Comparison of ENCODE assay signal across 24 cellular contexts in genomic region chr20:38350879-38351775, GRCh38. TPM values are rescaled to one million over a fixed set of nuclear protein-coding genes. Genes with fewer than 3 reads are reported as not detected.
DNase-seq lines count a peak whose midpoint lies in the region; ATAC-seq, FAIRE-seq and TF ChIP-seq lines count a peak whose summit lies in the region.
"Had no signal": no experiment of that assay in that cellular context is flagged by ENCODE, and none has a peak within 500 bp of the region (broad histone marks: within the 10 kb centered on the region; RNA-seq: fewer than 3 reads in every experiment).

No MANE protein-coding gene starts in this region.

- H3K4me3 ChIP-seq in H1 (ENCODE audit: extremely low read depth in 1 of 4, insufficient read depth in 2 of 4, low read depth in 3 of 4, low read length in 4 of 4) (no peak overlapping the region), small intestine (ENCODE audit: low read depth in 1 of 2, low read length in 2 of 2) (no peak overlapping the region), lower leg skin (ENCODE audit: low read depth, poor library complexity, severe bottlenecking) (no peak overlapping the region)
- H3K4me3 ChIP-seq: GM12878, SK-N-MC had no signal

- H2AFZ ChIP-seq in H9 (ENCODE audit: low read length): no peak overlapping the region
- H2AFZ ChIP-seq in H1 (ENCODE audit: low read length): no peak overlapping the region

- H3K36me3 Mint-ChIP-seq in H9 (ENCODE audit: insufficient read depth in 1 of 3, low read depth in 3 of 3): no peaks in the 10 kb centered on the region
- no peaks in the 10 kb centered on the region for H3K36me3 Mint-ChIP-seq in activated CD4-positive, alpha-beta T cell treated with anti-CD3 and anti-CD28 coated beads for 36 hours (ENCODE audit: low read depth)
- H3K36me3 Mint-ChIP-seq: activated naive CD4-positive, alpha-beta T cell treated with anti-CD3 and anti-CD28 coated beads, Interleukin-2, amount 50 U/mL, for 24 hours; CD14-positive monocyte; mesothelial cell of epicardium had no signal

- FAIRE-seq in H1 (lab: Jason Lieb, UNC) (no peak), small intestine (lab: Jason Lieb, UNC) (no peak)
- FAIRE-seq: GM12878 had no signal

- H3K18ac ChIP-seq in H9 (ENCODE audit: insufficient read length, low read depth, low read length) (no peak overlapping the region), H1 (ENCODE audit: extremely low read depth, low read length) (peak overlapping the region; percentile 22; the same call in 1 of the 2 replicates)

- intact Hi-C loops in activated CD4-positive, alpha-beta T cell treated with anti-CD3 and anti-CD28 coated beads for 36 hours (cut with DNase I, micrococcal nuclease): no loop called here
- intact Hi-C loops in lower leg skin (cut with DNase I; ENCODE audit: low total_unique reads): no loop called here

- TF ChIP-seq EP300 in H1 (IDR thresholded peaks at IDR 0.05; ENCODE audit: borderline replicate concordance in 1 of 2, low read depth in 2 of 2, low read length in 2 of 2): no peak

- POLR2A ChIA-PET in H1 (lab: Charles Lee; ENCODE audit: partially characterized antibody): no interaction called here
- POLR2A ChIA-PET in activated CD4-positive, alpha-beta T cell treated with anti-CD3 and anti-CD28 coated beads for 36 hours (lab: Charles Lee): no interaction called here

- H3T11ph ChIP-seq in H9 (ENCODE audit: low read length): no peak overlapping the region

- TF ChIP-seq POLR2A in H1 (IDR thresholded peaks at IDR 0.05; ENCODE audit: control extremely low read depth in 1 of 2, low read depth in 2 of 2, low read length in 2 of 2) (no peak), lower leg skin (IDR thresholded peaks at IDR 0.05) (no peak)

- no peak overlapping the region for H4K5ac ChIP-seq in H9 (ENCODE audit: insufficient read length, low read depth, low read length)
- H4K5ac ChIP-seq in H1 (ENCODE audit: insufficient read length, low read depth, low read length): no peak overlapping the region

- H3K56ac ChIP-seq in H9 (ENCODE audit: insufficient read length, low read depth, low read length): no peak overlapping the region
- H3K56ac ChIP-seq in H1 (replicated peaks; ENCODE audit: insufficient read length, low read depth, low read length): no peak overlapping the region

- TF ChIP-seq CTCF in H9 (conservative IDR thresholded peaks at IDR 0.05): no peak
- TF ChIP-seq CTCF in H1 (IDR thresholded peaks at IDR 0.05; ENCODE audit: control extremely low read depth in 1 of 3, insufficient read depth in 1 of 3, low read depth in 1 of 3, low read length in 3 of 3): no peak
- TF ChIP-seq CTCF in lower leg skin (IDR thresholded peaks at IDR 0.05): no peak

- H3K27ac Mint-ChIP-seq in H9: peak overlapping the region in 2 of 3 experiments; percentile 2 to 55; a peak in 1 of 7 replicates
- H3K27ac Mint-ChIP-seq in activated CD4-positive, alpha-beta T cell treated with anti-CD3 and anti-CD28 coated beads for 36 hours: no peak overlapping the region
- H3K27ac Mint-ChIP-seq: activated naive CD4-positive, alpha-beta T cell treated with anti-CD3 and anti-CD28 coated beads, Interleukin-2, amount 50 U/mL, for 24 hours; mesothelial cell of epicardium; T-helper 2 cell treated with Interferon-gamma antibody and Interleukin-4, amounts not matched to agents 5 μg/mL and 100 μg/mL, for 36 hours had no signal

- DNase-seq in H9 (no peak), H1 (ENCODE audit: low read depth in 1 of 2, low spot score in 2 of 2) (no peak), medulla oblongata (ENCODE audit: extremely low spot score) (peak; percentile 37), small intestine (peak; percentile 91), DMS79 (lab: John Stamatoyannopoulos, UW) (no peak), lower leg skin (ENCODE audit: low spot score in 2 of 2) (no peak), D341Med (ENCODE audit: low spot score) (no peak)
- DNase-seq in activated CD4-positive, alpha-beta T cell treated with anti-CD3 and anti-CD28 coated beads for 36 hours: no peak
- DNase-seq: ACHN; foreskin keratinocyte; HCEC 1CT; MM.1S; NCI-H1694; NCI-H2227 treated with DMSO at 0.1 percent for 48 hours; stimulated activated naive CD4-positive, alpha-beta T cell treated with Interleukin-2 at 50 U/mL for 16 hours had no signal

- H4K91ac ChIP-seq in H9 (ENCODE audit: insufficient read length, low read depth, low read length): no peak overlapping the region
- peak overlapping the region; percentile 44 for H4K91ac ChIP-seq in H1 (replicated peaks; ENCODE audit: insufficient read length, low read length)

- no peak for TF ChIP-seq RAD21 in H1 (IDR thresholded peaks at IDR 0.05 in 1 of 2, conservative IDR thresholded peaks at IDR 0.05 in 1 of 2; ENCODE audit: low read depth in 2 of 2, low read length in 2 of 2)

- no peaks in the 10 kb centered on the region for H3K79me2 ChIP-seq in H9 (ENCODE audit: insufficient read depth, low read length)
- no peaks in the 10 kb centered on the region for H3K79me2 ChIP-seq in H1 (ENCODE audit: control insufficient read depth in 1 of 2, insufficient read depth in 2 of 2, low read length in 2 of 2)

- H2AK5ac ChIP-seq in H9 (ENCODE audit: insufficient read length, low read length) (no peak overlapping the region), H1 (ENCODE audit: low read depth, low read length) (peak overlapping the region; percentile 59; the same call in 1 of the 2 replicates)

- no peak overlapping the region for H4K8ac ChIP-seq in H9 (replicated peaks; ENCODE audit: insufficient read length, low read depth, low read length)
- no peak overlapping the region for H4K8ac ChIP-seq in H1 (ENCODE audit: extremely low read depth, insufficient read depth, low read length)

- no peak overlapping the region for H2BK12ac ChIP-seq in H9 (ENCODE audit: insufficient read length, low read depth, low read length)
- H2BK12ac ChIP-seq in H1 (ENCODE audit: low read depth, low read length): peak overlapping the region; percentile 84; the same call in 1 of the 2 replicates

- H3K4me1 Mint-ChIP-seq in H9: peaks cover 38 to 46% of the 10 kb centered on the region in 2 experiments
- no peaks in the 10 kb centered on the region for H3K4me1 Mint-ChIP-seq in activated CD4-positive, alpha-beta T cell treated with anti-CD3 and anti-CD28 coated beads for 36 hours
- H3K4me1 Mint-ChIP-seq: activated naive CD4-positive, alpha-beta T cell treated with anti-CD3 and anti-CD28 coated beads, Interleukin-2, amount 50 U/mL, for 24 hours; CD14-positive monocyte had no signal

- H2BK15ac ChIP-seq in H9 (ENCODE audit: low read depth, low read length) (no peak overlapping the region), H1 (ENCODE audit: low read length) (no peak overlapping the region)

- CTCF ChIA-PET in H1 (lab: Charles Lee; ENCODE audit: partially characterized antibody): interaction anchor here (0.6 to 22.1 kb wide), 3 partner anchors 13 to 450 kb away, joined by 3 to 390 read pairs (median 3); no protein-coding TSS in a partner anchor
- CTCF ChIA-PET in activated CD4-positive, alpha-beta T cell treated with anti-CD3 and anti-CD28 coated beads for 36 hours (lab: Charles Lee): no interaction called here

- no CpG with 5 or more reads among the region's 15 CpGs for WGBS in H9 (ENCODE audit: extremely low coverage, insufficient read length, low lambda C conversion rate)
- 88% methylated on average over 14 of the region's 15 CpGs; no CpG with 5 or more reads in 1 of the 2 experiments for WGBS in H1 (ENCODE audit: extremely low coverage in 1 of 2, insufficient coverage in 1 of 2, insufficient read length in 1 of 2, insufficient replicate concordance in 2 of 2, low coverage in 1 of 2, low lambda C conversion rate in 2 of 2, missing lambda C conversion rate in 1 of 2), 2 experiments
- 48 to 66% (median 49%) methylated on average over 13 to 15 of the region's 15 CpGs for WGBS in small intestine, 3 donors
- WGBS in lower leg skin, 2 donors: 61 to 79% methylated on average over 14 to 15 of the region's 15 CpGs

- no peak overlapping the region for H3K9ac ChIP-seq in H9 (ENCODE audit: extremely low read depth, insufficient read length, low read length)
- H3K9ac ChIP-seq in H1 (replicated peaks in 1 of 4; ENCODE audit: extremely low read depth in 1 of 4, low read depth in 3 of 4, low read length in 3 of 4): no peak overlapping the region; a peak in 1 of 7 replicates

- H3K9me3 ChIP-seq in H9 (ENCODE audit: control insufficient read depth, low read depth, low read length) (no peaks in the 10 kb centered on the region), H1 (ENCODE audit: insufficient read depth in 2 of 2, low read depth in 1 of 2, low read length in 1 of 2) (no peaks in the 10 kb centered on the region), small intestine (ENCODE audit: control insufficient read depth, low read depth) (no peaks in the 10 kb centered on the region)

- H3K27me3 ChIP-seq in H9 (ENCODE audit: insufficient read depth, low read length) (no peaks in the 10 kb centered on the region), H1 (replicated peaks in 1 of 4; ENCODE audit: control insufficient read depth in 3 of 4, extremely low read depth in 1 of 4, insufficient read depth in 3 of 4, low read length in 3 of 4) (no peaks in the 10 kb centered on the region), small intestine (ENCODE audit: control insufficient read depth in 2 of 2, insufficient read depth in 2 of 2, low read length in 2 of 2) (no peaks in the 10 kb centered on the region)

- H3K36me3 ChIP-seq in H1 (ENCODE audit: control insufficient read depth in 2 of 4, insufficient read depth in 4 of 4, low read length in 3 of 4) (no peaks in the 10 kb centered on the region), small intestine (ENCODE audit: control insufficient read depth in 2 of 2, insufficient read depth in 2 of 2, low read length in 2 of 2) (no peaks in the 10 kb centered on the region)

- H2BK20ac ChIP-seq in H9 (ENCODE audit: low read depth, low read length, poor library complexity, severe bottlenecking): no peak overlapping the region
- H2BK20ac ChIP-seq in H1 (ENCODE audit: low read length): no peak overlapping the region

- H4K20me1 ChIP-seq in H9 (ENCODE audit: control insufficient read depth, insufficient read depth, insufficient read length): no peaks in the 10 kb centered on the region
- H4K20me1 ChIP-seq in H1 (replicated peaks in 1 of 2; ENCODE audit: control insufficient read depth in 1 of 2, insufficient read depth in 2 of 2, low read length in 2 of 2): no peaks in the 10 kb centered on the region

- no peak overlapping the region for H2BK120ac ChIP-seq in H9 (ENCODE audit: low read depth, low read length, poor library complexity, severe bottlenecking)
- H2BK120ac ChIP-seq in H1 (replicated peaks; ENCODE audit: low read depth, low read length): no peak overlapping the region

- H3K23ac ChIP-seq in H9 (ENCODE audit: insufficient read length, low read depth, low read length) (no peak overlapping the region), H1 (ENCODE audit: insufficient read length) (no peak overlapping the region)

- no peaks in the 10 kb centered on the region for H3K23me2 ChIP-seq in H9 (ENCODE audit: insufficient read length, low read depth, low read length, poor library complexity, severe bottlenecking)
- peaks cover 3% of the 10 kb centered on the region; the same call in 1 of the 2 replicates for H3K23me2 ChIP-seq in H1 (ENCODE audit: low read depth, low read length)

- H3K27ac ChIP-seq in H9 (ENCODE audit: insufficient read length, low read depth, low read length) (no peak overlapping the region), H1 (ENCODE audit: low read depth, low read length) (no peak overlapping the region), small intestine (ENCODE audit: low read depth in 1 of 2, low read length in 1 of 2) (peak overlapping the region; percentile 61 to 82)
- H3K27ac ChIP-seq: foreskin keratinocyte, SK-N-MC had no signal

- H3K4me2 ChIP-seq in H9 (ENCODE audit: insufficient read depth, insufficient read length, low read length) (no peak overlapping the region), H1 (ENCODE audit: insufficient read depth in 1 of 2, low read depth in 2 of 2, low read length in 2 of 2) (no peak overlapping the region)

- H3K4ac ChIP-seq in H9 (ENCODE audit: low read depth, low read length): no peak overlapping the region
- H3K4ac ChIP-seq in H1 (replicated peaks; ENCODE audit: insufficient read length, low read depth, low read length): peak overlapping the region; percentile 36

- H3K79me1 ChIP-seq in H9 (ENCODE audit: insufficient read depth, low read depth, low read length, poor library complexity, severe bottlenecking) (no peaks in the 10 kb centered on the region), H1 (ENCODE audit: low read depth, low read length) (no peaks in the 10 kb centered on the region)

- H3K4me3 Mint-ChIP-seq in H9: no peak overlapping the region
- H3K4me3 Mint-ChIP-seq in activated CD4-positive, alpha-beta T cell treated with anti-CD3 and anti-CD28 coated beads for 36 hours: no peak overlapping the region
- H3K4me3 Mint-ChIP-seq: activated naive CD4-positive, alpha-beta T cell treated with anti-CD3 and anti-CD28 coated beads, Interleukin-2, amount 50 U/mL, for 24 hours; CD14-positive monocyte; mesothelial cell of epicardium; neural crest cell; T-helper 2 cell treated with Interferon-gamma antibody and Interleukin-4, amounts not matched to agents 5 μg/mL and 100 μg/mL, for 36 hours had no signal

- 0 out of 2 replicates have a peak overlapping the region, but pooled peaks have one; percentile 46 for H3K14ac ChIP-seq in H9 (ENCODE audit: insufficient read depth, low read length)
- no peak overlapping the region for H3K14ac ChIP-seq in H1 (ENCODE audit: insufficient read length)

- H3K27me3 Mint-ChIP-seq in H9 (ENCODE audit: low read depth): no peaks in the 10 kb centered on the region; the same call in 1 of the 2 replicates
- H3K27me3 Mint-ChIP-seq in activated CD4-positive, alpha-beta T cell treated with anti-CD3 and anti-CD28 coated beads for 36 hours: no peaks in the 10 kb centered on the region
- H3K27me3 Mint-ChIP-seq: activated naive CD4-positive, alpha-beta T cell treated with anti-CD3 and anti-CD28 coated beads, Interleukin-2, amount 50 U/mL, for 24 hours had no signal

- no peak for ATAC-seq in activated CD4-positive, alpha-beta T cell treated with anti-CD3 and anti-CD28 coated beads for 36 hours
- ATAC-seq: foreskin keratinocyte, GM12878 had no signal

- H2BK5ac ChIP-seq in H9 (ENCODE audit: insufficient read length, low read length) (no peak overlapping the region), H1 (ENCODE audit: low read depth, low read length) (no peak overlapping the region)

- H3K4me1 ChIP-seq in H9 (ENCODE audit: insufficient read depth, low read length) (peaks cover 7% of the 10 kb centered on the region; the same call in 1 of the 2 replicates), H1 (replicated peaks in 1 of 4; ENCODE audit: control insufficient read depth in 3 of 4, insufficient read depth in 4 of 4, low read length in 3 of 4) (peaks cover 2 to 24% (median 15%) of the 10 kb centered on the region in 4 experiments), small intestine (ENCODE audit: control insufficient read depth in 2 of 2, insufficient read depth in 1 of 2, low read depth in 1 of 2, low read length in 1 of 2) (peaks cover 0 to 2% of the 10 kb centered on the region in 2 donors)
- H3K4me1 ChIP-seq: foreskin keratinocyte had no signal

- H3K9me3 Mint-ChIP-seq in H9: no peaks in the 10 kb centered on the region
- H3K9me3 Mint-ChIP-seq in activated CD4-positive, alpha-beta T cell treated with anti-CD3 and anti-CD28 coated beads for 36 hours (ENCODE audit: low read depth): no peaks in the 10 kb centered on the region
- H3K9me3 Mint-ChIP-seq: activated naive CD4-positive, alpha-beta T cell treated with anti-CD3 and anti-CD28 coated beads, Interleukin-2, amount 50 U/mL, for 24 hours; mesothelial cell of epicardium; neural crest cell; T-helper 2 cell treated with Interferon-gamma antibody and Interleukin-4, amounts not matched to agents 5 μg/mL and 100 μg/mL, for 36 hours had no signal

RNA-seq across cellular contexts. Expression of gene LBP, which starts 4.8 kb away (rescaled TPM):
- total RNA-seq in H9 (2021) (0.35 and 0.52 TPM in 2 replicates), lower leg skin (under 1 TPM in 2 of 4 donors, not detected in 2; 0.23 to 0.55 TPM)
- 0.48 and 0.63 TPM in 2 replicates for total RNA-seq in H1 (2021; fragmentation: NEBNext Ultra II Directional; extraction: Animal tissue kit (Norgen Biotek cat#: 25700))
- polyA plus RNA-seq in H1 (2011; rRNA removed) (0.44 and 0.60 TPM in 2 replicates), small intestine (under 1 TPM in 1 of 3 donors, not detected in 2; 0.49 TPM)
- 0.37 TPM for polyA plus RNA-seq in H1 (2011; cell fraction: cytosol; rRNA removed)
- polyA plus RNA-seq in H1 (2011; cell fraction: nucleus; rRNA removed): 0.61 TPM
- polyA plus RNA-seq in H1 (2012, experiment 1 of 2): 0.35 to 0.69 TPM (median 0.57 TPM) in 4 replicates
- 0.29 TPM for polyA plus RNA-seq in H1 (2012, experiment 2 of 2)
- 0.28 TPM for polyA plus RNA-seq in H1 (2013, experiment 1 of 2)
- 0.33 TPM for polyA plus RNA-seq in H1 (2013, experiment 2 of 2)
- polyA minus RNA-seq in H1 (2011; rRNA and poly(A)+ RNA removed): 0.37 and 1.2 TPM in 2 replicates
- polyA minus RNA-seq in H1 (2011; cell fraction: cytosol; rRNA and poly(A)+ RNA removed): not detected
- 0.40 TPM for polyA minus RNA-seq in H1 (2011; cell fraction: nucleus; rRNA and poly(A)+ RNA removed)
- not detected for total RNA-seq in activated CD4-positive, alpha-beta T cell treated with anti-CD3 and anti-CD28 coated beads for 36 hours
- total RNA-seq: foreskin keratinocyte, kidney epithelial cell, mesothelial cell of epicardium, neural crest cell, urinary bladder had no signal
- polyA plus RNA-seq: CD14-positive monocyte, foreskin keratinocyte had no signal

RNA-seq across cellular contexts. Expression of gene BPI, which starts 47.2 kb away (rescaled TPM):
- not detected in 2 replicates for total RNA-seq in H9 (2021)
- not detected in 2 replicates for total RNA-seq in H1 (2021; fragmentation: NEBNext Ultra II Directional; extraction: Animal tissue kit (Norgen Biotek cat#: 25700))
- not detected in 2 replicates for polyA plus RNA-seq in H1 (2011; rRNA removed)
- not detected for polyA plus RNA-seq in H1 (2011; cell fraction: cytosol; rRNA removed)
- not detected for polyA plus RNA-seq in H1 (2011; cell fraction: nucleus; rRNA removed)
- polyA plus RNA-seq in H1 (2012, experiment 1 of 2): not detected in 4 replicates
- not detected for polyA plus RNA-seq in H1 (2012, experiment 2 of 2)
- polyA plus RNA-seq in H1 (2013, experiment 1 of 2): not detected
- not detected for polyA plus RNA-seq in H1 (2013, experiment 2 of 2)
- polyA minus RNA-seq in H1 (2011; rRNA and poly(A)+ RNA removed): not detected in 2 replicates
- not detected for polyA minus RNA-seq in H1 (2011; cell fraction: cytosol; rRNA and poly(A)+ RNA removed)
- not detected for polyA minus RNA-seq in H1 (2011; cell fraction: nucleus; rRNA and poly(A)+ RNA removed)
- not detected for polyA plus RNA-seq in small intestine
- total RNA-seq in activated CD4-positive, alpha-beta T cell treated with anti-CD3 and anti-CD28 coated beads for 36 hours: not detected
- not detected for total RNA-seq in lower leg skin
- total RNA-seq: foreskin keratinocyte, GM12878, kidney epithelial cell, mesothelial cell of epicardium, neural crest cell had no signal
- polyA plus RNA-seq: foreskin keratinocyte, GM12878 had no signal

Comparison
In these comparisons a context has a peak if more than half of its experiments do, and no peak if none do; other contexts are left out.
1. DNase-seq: peak in medulla oblongata (single experiment) and small intestine (single experiment); none in H9 (single experiment), H1 (0 of 2), activated CD4-positive, alpha-beta T cell treated with anti-CD3 and anti-CD28 coated beads for 36 hours (single experiment), DMS79 (single experiment), lower leg skin (0 of 2) and D341Med (single experiment).
2. H3K27ac ChIP-seq: peak in small intestine (2 of 2); none in H9 (single experiment) and H1 (single experiment).